Comparison of ENCODE assay signal across 4 cellular contexts in the genomic region with DNA sequence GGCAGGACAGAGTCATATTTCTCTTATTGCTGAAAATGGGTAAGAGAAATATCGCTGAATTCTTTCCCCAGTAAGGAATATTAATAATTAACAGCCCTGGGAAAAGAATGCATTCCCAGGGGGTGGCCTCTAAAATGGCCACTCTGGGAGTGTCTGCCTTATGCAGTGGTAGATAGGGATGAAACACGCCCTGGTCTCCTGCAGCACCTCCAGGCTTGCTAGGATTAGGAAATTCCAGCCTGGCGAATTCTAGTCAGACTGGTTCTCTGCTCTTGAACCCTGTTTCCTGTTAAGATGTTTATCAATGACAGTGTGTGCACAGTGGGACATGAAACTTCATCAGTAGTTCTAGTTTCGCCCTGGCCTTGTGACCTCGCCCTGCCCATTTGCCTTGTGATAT.
DNase-seq lines count a peak whose midpoint lies in the region; TF ChIP-seq lines count a peak whose summit lies in the region.
"Not testable (repeated sequence)": the region's sequence is repeated elsewhere in the genome, so short reads cannot be mapped to it uniquely, and the experiment has no call there.

No MANE protein-coding gene starts in this region.

- not testable (repeated sequence) for H2BK120ac ChIP-seq in mesendoderm (ENCODE audit: low read depth, low read length)

- not testable (repeated sequence) for H3K79me2 ChIP-seq in mesendoderm (ENCODE audit: control insufficient read depth, insufficient read depth, low read length)

- CTCF ChIA-PET in Calu3 (lab: Charles Lee) = not testable (repeated sequence)

- peak overlapping the region; percentile 88 for H3K27ac Mint-ChIP-seq in Calu3 (ENCODE audit: unreplicated experiment)

- H3K56ac ChIP-seq in mesendoderm (ENCODE audit: low read length) = not testable (repeated sequence)

- H3K4ac ChIP-seq in mesendoderm (ENCODE audit: low read depth, low read length) = not testable (repeated sequence)

- not testable (repeated sequence) for H3K36me3 ChIP-seq in mesendoderm (ENCODE audit: control insufficient read depth, insufficient read depth, low read length)

- H2AK5ac ChIP-seq in mesendoderm (ENCODE audit: low read length) = not testable (repeated sequence)

- H3K9ac ChIP-seq in mesendoderm (ENCODE audit: low read length) = not testable (repeated sequence)

- peaks cover 15% of the 10 kb centered on the region for H3K36me3 Mint-ChIP-seq in Calu3 (ENCODE audit: insufficient read depth, unreplicated experiment)

- H3K23ac ChIP-seq in mesendoderm (ENCODE audit: low read length) = not testable (repeated sequence)

- not testable (repeated sequence) for H4K8ac ChIP-seq in mesendoderm (ENCODE audit: low read depth, low read length)

- no CpG with 5 or more reads among the region's 5 CpGs for WGBS in mesendoderm (ENCODE audit: extremely low coverage, insufficient coverage, low lambda C conversion rate)

- not testable (repeated sequence) for BruUV-seq in Calu3 (replicated peaks; lab: Mats Ljungman, UMichigan)

- H3K27me3 ChIP-seq in mesendoderm (ENCODE audit: insufficient read depth, low read length, poor library complexity) = not testable (repeated sequence)

- H3K9me3 Mint-ChIP-seq in Calu3 (ENCODE audit: low read depth, unreplicated experiment) = not testable (repeated sequence)

- H3K4me2 ChIP-seq in mesendoderm (ENCODE audit: low read length) = not testable (repeated sequence)

- H3K27me3 Mint-ChIP-seq in Calu3 (ENCODE audit: unreplicated experiment) = not testable (repeated sequence)

- not testable (repeated sequence) for H3K4me3 ChIP-seq in mesendoderm (ENCODE audit: low read length)

- not testable (repeated sequence) for H3K18ac ChIP-seq in mesendoderm (ENCODE audit: low read length)

- not testable (repeated sequence) for H2BK5ac ChIP-seq in mesendoderm (ENCODE audit: low read length)

- DNase-seq in Calu3 (peak; percentile 56), ELF-1 (ENCODE audit: low read depth, low spot score) (peak; percentile 12), NCI-H748 (lab: John Stamatoyannopoulos, UW; ENCODE audit: unreplicated experiment) (peak; percentile 0), mesendoderm (peak; percentile 5)

- not testable (repeated sequence) for H3K4me1 ChIP-seq in mesendoderm (ENCODE audit: control insufficient read depth, low read depth, low read length)

- TF ChIP-seq CTCF in Calu3 (IDR thresholded peaks at IDR 0.05; ENCODE audit: unreplicated experiment) = not testable (repeated sequence)

- peak overlapping the region; percentile 11 for H3K4me3 Mint-ChIP-seq in Calu3 (ENCODE audit: low read depth, unreplicated experiment)

- not testable (repeated sequence) for H2BK15ac ChIP-seq in mesendoderm (replicated peaks; ENCODE audit: low read depth)

- H3K27ac ChIP-seq in mesendoderm (ENCODE audit: low read depth, low read length) = not testable (repeated sequence)

- not testable (repeated sequence) for H4K5ac ChIP-seq in mesendoderm (ENCODE audit: low read length)

- H3K79me1 ChIP-seq in mesendoderm (ENCODE audit: low read length) = not testable (repeated sequence)

- peaks cover 31% of the 10 kb centered on the region for H3K4me1 Mint-ChIP-seq in Calu3 (ENCODE audit: low read depth, unreplicated experiment)

- intact Hi-C loops in Calu3 (cut with micrococcal nuclease; ENCODE audit: unreplicated experiment) = not testable (repeated sequence)

Comparison
In these comparisons a context has a peak if more than half of its experiments do, and no peak if none do; other contexts are left out.
1. DNase-seq: peak in every context shown above with its lines; median percentile 56 in Calu3; 12 in ELF-1; 5 in mesendoderm; 0 in NCI-H748.